13 cellular contexts compared by ENCODE assay signal in genomic region chr7:99410635-99411034, GRCh38. TPM values are rescaled to one million over a fixed set of nuclear protein-coding genes. Genes with fewer than 3 reads are reported as not detected.
DNase-seq lines count a peak whose midpoint lies in the region; ATAC-seq and TF ChIP-seq lines count a peak whose summit lies in the region.
"Had no signal": no experiment of that assay in that cellular context is flagged by ENCODE, and none has a peak within 500 bp of the region (broad histone marks: within the 10 kb centered on the region; RNA-seq: fewer than 3 reads in every experiment).

No MANE protein-coding gene starts in this region.

- CTCF ChIA-PET in CD8-positive, alpha-beta T cell (lab: Charles Lee): interaction anchor here (2.4 kb wide), 1 partner anchor 45 kb away, joined by 13 read pairs; no protein-coding TSS in a partner anchor

- H3K4me3 Mint-ChIP-seq in CD8-positive, alpha-beta T cell: peak overlapping the region; percentile 94
- peak overlapping the region; percentile 96 for H3K4me3 Mint-ChIP-seq in activated naive CD8-positive, alpha-beta T cell treated with anti-CD3 and anti-CD28 coated beads, Interleukin-2, amount 50 U/mL, for 24 hours
- H3K4me3 Mint-ChIP-seq in nephron: peak overlapping the region; percentile 95 to 99 (median 99)

- H3K4me1 ChIP-seq in CD8-positive, alpha-beta T cell (ENCODE audit: insufficient read depth, low read length): peaks cover 30% of the 10 kb centered on the region
- peaks cover 28% of the 10 kb centered on the region for H3K4me1 ChIP-seq in KMS-11 (ENCODE audit: low read depth, poor library complexity, severe bottlenecking)

- H3K9ac ChIP-seq in KMS-11: no peak overlapping the region

- no peaks in the 10 kb centered on the region for H3K9me3 ChIP-seq in CD8-positive, alpha-beta T cell (ENCODE audit: low read length)
- H3K9me3 ChIP-seq: prostate gland had no signal

- peak overlapping the region; percentile 92; the same call in 1 of the 2 replicates for H3K4me2 ChIP-seq in KMS-11

- H3K79me2 ChIP-seq in KMS-11 (ENCODE audit: insufficient read depth, low read depth): peaks cover 69% of the 10 kb centered on the region

- no peak for TF ChIP-seq CTCF in CD8-positive, alpha-beta T cell (IDR thresholded peaks at IDR 0.05)
- TF ChIP-seq CTCF in KMS-11 (conservative IDR thresholded peaks at IDR 0.05; ENCODE audit: low read depth, low read length): no peak
- no peak for TF ChIP-seq CTCF in nephron (IDR thresholded peaks at IDR 0.05; ENCODE audit: unreplicated experiment in 3 of 3)

- H3K27ac Mint-ChIP-seq in CD8-positive, alpha-beta T cell: peak overlapping the region; percentile 84
- H3K27ac Mint-ChIP-seq in activated naive CD8-positive, alpha-beta T cell treated with anti-CD3 and anti-CD28 coated beads, Interleukin-2, amount 50 U/mL, for 24 hours: peak overlapping the region; percentile 94
- H3K27ac Mint-ChIP-seq in nephron: peak overlapping the region; percentile 84 to 100 (median 98)

- H3K36me3 Mint-ChIP-seq in CD8-positive, alpha-beta T cell: peaks cover 58% of the 10 kb centered on the region
- peaks cover 58% of the 10 kb centered on the region for H3K36me3 Mint-ChIP-seq in activated naive CD8-positive, alpha-beta T cell treated with anti-CD3 and anti-CD28 coated beads, Interleukin-2, amount 50 U/mL, for 24 hours (ENCODE audit: low read depth)
- H3K36me3 Mint-ChIP-seq in nephron (ENCODE audit: low read depth): peaks cover 46% of the 10 kb centered on the region

- H3K4me1 Mint-ChIP-seq in CD8-positive, alpha-beta T cell (ENCODE audit: low read depth): peaks cover 55% of the 10 kb centered on the region
- peaks cover 43% of the 10 kb centered on the region for H3K4me1 Mint-ChIP-seq in activated naive CD8-positive, alpha-beta T cell treated with anti-CD3 and anti-CD28 coated beads, Interleukin-2, amount 50 U/mL, for 24 hours
- peaks cover 26% of the 10 kb centered on the region for H3K4me1 Mint-ChIP-seq in nephron

- no peaks in the 10 kb centered on the region for H4K20me1 ChIP-seq in KMS-11 (ENCODE audit: insufficient read depth)

- H3K4me3 ChIP-seq in CD8-positive, alpha-beta T cell (ENCODE audit: low read depth, low read length): peak overlapping the region; percentile 15
- H3K4me3 ChIP-seq in KMS-11 (IDR thresholded peaks at IDR 0.05; ENCODE audit: insufficient read depth, low read depth, low read length): no peak overlapping the region

- H2AFZ ChIP-seq in KMS-11 (ENCODE audit: low read depth): no peak overlapping the region

- POLR2A ChIA-PET in CD8-positive, alpha-beta T cell (lab: Charles Lee): interaction anchor here (1.6 kb wide), 1 partner anchor 90 kb away, joined by 4 read pairs; the partner anchor contains the start of gene ZNF394

- H3K27me3 Mint-ChIP-seq in CD8-positive, alpha-beta T cell (ENCODE audit: low read depth): no peaks in the 10 kb centered on the region
- H3K27me3 Mint-ChIP-seq in activated naive CD8-positive, alpha-beta T cell treated with anti-CD3 and anti-CD28 coated beads, Interleukin-2, amount 50 U/mL, for 24 hours: no peaks in the 10 kb centered on the region
- no peaks in the 10 kb centered on the region for H3K27me3 Mint-ChIP-seq in nephron (ENCODE audit: low read depth)

- DNase-seq in CD8-positive, alpha-beta T cell: no peak
- no peak for DNase-seq in activated naive CD8-positive, alpha-beta T cell treated with anti-CD3 and anti-CD28 coated beads, Interleukin-2, amount 50 U/mL, for 24 hours
- DNase-seq in stimulated activated naive CD4-positive, alpha-beta T cell (lab: John Stamatoyannopoulos, UW): no peak
- no peak for DNase-seq in AG08395 (ENCODE audit: low spot score)
- DNase-seq: DMS79; NCI-H2227 treated with DMSO at 0.1 percent for 48 hours; stimulated activated CD4-positive, alpha-beta T cell treated with anti-CD3 and anti-CD28 coated beads, Interleukin-2, amount 100 ng/mL, for 24 hours had no signal

- intact Hi-C loops in CD8-positive, alpha-beta T cell (cut with DNase I, micrococcal nuclease): no loop called here

- no peak for ATAC-seq in CD8-positive, alpha-beta T cell
- no peak for ATAC-seq in activated naive CD8-positive, alpha-beta T cell treated with anti-CD3 and anti-CD28 coated beads, Interleukin-2, amount 50 U/mL, for 24 hours
- ATAC-seq in HG03378 (IDR thresholded peaks at IDR 0.05; ENCODE audit: unreplicated experiment): no peak
- ATAC-seq: left lobe of liver had no signal

- H3K9me3 Mint-ChIP-seq in CD8-positive, alpha-beta T cell: no peaks in the 10 kb centered on the region
- no peaks in the 10 kb centered on the region for H3K9me3 Mint-ChIP-seq in activated naive CD8-positive, alpha-beta T cell treated with anti-CD3 and anti-CD28 coated beads, Interleukin-2, amount 50 U/mL, for 24 hours
- H3K9me3 Mint-ChIP-seq in nephron: no peaks in the 10 kb centered on the region

- no peak overlapping the region for H3K27ac ChIP-seq in CD8-positive, alpha-beta T cell (ENCODE audit: low read depth, low read length)
- H3K27ac ChIP-seq in KMS-11: no peak overlapping the region
- H3K27ac ChIP-seq: RWPE1 had no signal

- no peaks in the 10 kb centered on the region for H3K27me3 ChIP-seq in CD8-positive, alpha-beta T cell (ENCODE audit: insufficient read depth, low read length)
- H3K27me3 ChIP-seq in KMS-11 (ENCODE audit: insufficient read depth, low read depth): no peaks in the 10 kb centered on the region

- H3K36me3 ChIP-seq in CD8-positive, alpha-beta T cell (ENCODE audit: insufficient read depth, low read length): peaks cover 35% of the 10 kb centered on the region
- H3K36me3 ChIP-seq in KMS-11 (ENCODE audit: insufficient read depth): peaks cover 7% of the 10 kb centered on the region

RNA-seq across cellular contexts. Expression of gene BUD31, which starts 1.9 kb away (rescaled TPM):
- 100 to 1,000 TPM; 144 TPM for total RNA-seq in CD8-positive, alpha-beta T cell

RNA-seq across cellular contexts. Expression of gene PDAP1, which starts 2.2 kb away (rescaled TPM):
- 10 to 100 TPM; 34.5 to 36.2 TPM for total RNA-seq in CD8-positive, alpha-beta T cell

RNA-seq across cellular contexts. Expression of gene PTCD1, which starts 28.0 kb away (rescaled TPM):
- 1 to 10 TPM; 4.2 to 4.5 TPM for total RNA-seq in CD8-positive, alpha-beta T cell

RNA-seq across cellular contexts. Expression of gene CPSF4, which starts 28.1 kb away (rescaled TPM):
- total RNA-seq in CD8-positive, alpha-beta T cell: 10 to 100 TPM; 33.4 to 33.9 TPM

RNA-seq across cellular contexts. Expression of gene ARPC1B, which starts 36.1 kb away (rescaled TPM):
- 10 to 100 TPM; 68.5 to 70.5 TPM for total RNA-seq in CD8-positive, alpha-beta T cell
